In genomic region chr15:101200181-101200580, GRCh38 we compare ENCODE assay signal across 9 cellular contexts. TPM values are rescaled to one million over a fixed set of nuclear protein-coding genes. Genes with fewer than 3 reads are reported as not detected.
A peak's percentile ranks its signal among the peaks of the same experiment; 100 is the strongest.
DNase-seq lines count a peak whose midpoint lies in the region; ATAC-seq and TF ChIP-seq lines count a peak whose summit lies in the region.
"Had no signal": no experiment of that assay in that cellular context is flagged by ENCODE, and none has a peak within 500 bp of the region (broad histone marks: within the 10 kb centered on the region; RNA-seq: fewer than 3 reads in every experiment).

No MANE protein-coding gene starts in this region.

- ATAC-seq in GM21717 (IDR thresholded peaks at IDR 0.05; ENCODE audit: unreplicated experiment), result no peak

- H3K36me3 Mint-ChIP-seq in CD8-positive, alpha-beta memory T cell, result peaks cover 0 to 1% (median 0%) of the 10 kb centered on the region in 3 donors
- H3K36me3 Mint-ChIP-seq in dendritic cell treated with granulocyte-macrophage colony-stimulating factor and Interleukin-4, amounts not matched to agents 40 ng/mL and 50 ng/mL, for 4 days (ENCODE audit: low read depth), result no peaks in the 10 kb centered on the region

- H3K27ac Mint-ChIP-seq in CD8-positive, alpha-beta memory T cell, result peak overlapping the region in 7 of 8 donors; percentile 45 to 82 (median 62)
- peak overlapping the region; percentile 73 for H3K27ac Mint-ChIP-seq in dendritic cell treated with granulocyte-macrophage colony-stimulating factor and Interleukin-4, amounts not matched to agents 40 ng/mL and 50 ng/mL, for 4 days

- CTCF ChIA-PET in CD8-positive, alpha-beta memory T cell (lab: Charles Lee), result no interaction called here

- H3K4me3 Mint-ChIP-seq in CD8-positive, alpha-beta memory T cell, result peak overlapping the region in 6 of 7 donors; percentile 39 to 87 (median 59)
- no peak overlapping the region for H3K4me3 Mint-ChIP-seq in dendritic cell treated with granulocyte-macrophage colony-stimulating factor and Interleukin-4, amounts not matched to agents 40 ng/mL and 50 ng/mL, for 4 days

- no peak for TF ChIP-seq CTCF in OCI-LY3 (IDR thresholded peaks at IDR 0.05; ENCODE audit: low read depth, low read length)

- H3K9ac ChIP-seq in OCI-LY3 (ENCODE audit: low read length) (no peak overlapping the region), rectal smooth muscle tissue (ENCODE audit: low read length) (no peak overlapping the region)

- peaks cover 0 to 2% of the 10 kb centered on the region in 2 donors for H3K27me3 Mint-ChIP-seq in CD8-positive, alpha-beta memory T cell
- no peaks in the 10 kb centered on the region for H3K27me3 Mint-ChIP-seq in dendritic cell treated with granulocyte-macrophage colony-stimulating factor and Interleukin-4, amounts not matched to agents 40 ng/mL and 50 ng/mL, for 4 days

- H3K9me3 ChIP-seq in CD8-positive, alpha-beta memory T cell (ENCODE audit: low read length), result no peaks in the 10 kb centered on the region
- H3K9me3 ChIP-seq in OCI-LY3 (ENCODE audit: insufficient read depth, low read length), result no peaks in the 10 kb centered on the region

- H3K36me3 ChIP-seq in CD8-positive, alpha-beta memory T cell (ENCODE audit: insufficient read depth, low read length), result no peaks in the 10 kb centered on the region
- H3K36me3 ChIP-seq in OCI-LY3 (replicated peaks; ENCODE audit: low read depth, low read length) (no peaks in the 10 kb centered on the region), rectal smooth muscle tissue (ENCODE audit: control insufficient read depth, insufficient read depth, low read length) (no peaks in the 10 kb centered on the region)

- no peak overlapping the region for H2AFZ ChIP-seq in OCI-LY3 (ENCODE audit: low read depth, low read length)

- H3K4me1 ChIP-seq in CD8-positive, alpha-beta memory T cell (ENCODE audit: insufficient read depth, low read length), result peaks cover 43% of the 10 kb centered on the region
- H3K4me1 ChIP-seq in OCI-LY3 (ENCODE audit: low read length) (peaks cover 21% of the 10 kb centered on the region), rectal smooth muscle tissue (ENCODE audit: control insufficient read depth, insufficient read depth, low read length) (peaks cover 6% of the 10 kb centered on the region)

- no peaks in the 10 kb centered on the region for H3K27me3 ChIP-seq in CD8-positive, alpha-beta memory T cell (ENCODE audit: insufficient read depth, low read length, poor library complexity, severe bottlenecking)
- H3K27me3 ChIP-seq in OCI-LY3 (ENCODE audit: low read depth, low read length) (no peaks in the 10 kb centered on the region), rectal smooth muscle tissue (ENCODE audit: control insufficient read depth, insufficient read depth, low read length) (no peaks in the 10 kb centered on the region)

- peaks cover 67 to 90% (median 83%) of the 10 kb centered on the region in 3 donors for H3K4me1 Mint-ChIP-seq in CD8-positive, alpha-beta memory T cell
- H3K4me1 Mint-ChIP-seq in dendritic cell treated with granulocyte-macrophage colony-stimulating factor and Interleukin-4, amounts not matched to agents 40 ng/mL and 50 ng/mL, for 4 days (ENCODE audit: low read depth), result peaks cover 66% of the 10 kb centered on the region

- peaks cover 56% of the 10 kb centered on the region for H4K20me1 ChIP-seq in OCI-LY3 (ENCODE audit: insufficient read depth, low read length)

- H3K27ac ChIP-seq in CD8-positive, alpha-beta memory T cell (ENCODE audit: low read depth, low read length), result no peak overlapping the region
- H3K27ac ChIP-seq in OCI-LY3 (ENCODE audit: low read length), result peak overlapping the region; percentile 5; the same call in 1 of the 2 replicates
- H3K27ac ChIP-seq in rectal smooth muscle tissue (ENCODE audit: low read depth, low read length), result peak overlapping the region; percentile 9

- POLR2A ChIA-PET in CD8-positive, alpha-beta memory T cell (lab: Charles Lee), result no interaction called here

- peak overlapping the region; percentile 62 for H3K4me2 ChIP-seq in OCI-LY3 (ENCODE audit: low read length)

- H3K4me3 ChIP-seq in CD8-positive, alpha-beta memory T cell (ENCODE audit: low read length), result no peak overlapping the region
- H3K4me3 ChIP-seq in OCI-LY3 (ENCODE audit: low read length) (peak overlapping the region; percentile 43), rectal smooth muscle tissue (ENCODE audit: low read length) (no peak overlapping the region)

- peaks cover 23% of the 10 kb centered on the region for H3K79me2 ChIP-seq in OCI-LY3 (ENCODE audit: low read length)

- DNase-seq in CD8-positive, alpha-beta memory T cell, result no peak
- DNase-seq in activated CD4-positive, CD25-positive, alpha-beta regulatory T cell (lab: John Stamatoyannopoulos, UW), result no peak
- DNase-seq in HPDE6-E6E7 (ENCODE audit: extremely low spot score) (no peak), NCI-H1105 (lab: John Stamatoyannopoulos, UW) (no peak)
- DNase-seq: retina had no signal

- H3K9me3 Mint-ChIP-seq in CD8-positive, alpha-beta memory T cell, result no peaks in the 10 kb centered on the region
- no peaks in the 10 kb centered on the region for H3K9me3 Mint-ChIP-seq in dendritic cell treated with granulocyte-macrophage colony-stimulating factor and Interleukin-4, amounts not matched to agents 40 ng/mL and 50 ng/mL, for 4 days

- intact Hi-C loops in dendritic cell treated with granulocyte-macrophage colony-stimulating factor and Interleukin-4, amounts not matched to agents 40 ng/mL and 50 ng/mL, for 4 days (cut with micrococcal nuclease), result no loop called here

RNA-seq across cellular contexts. Expression of gene CHSY1, which starts 51.7 kb away (rescaled TPM):
- total RNA-seq in CD8-positive, alpha-beta memory T cell, result 10 to 100 TPM; 49.4 to 49.7 TPM
- polyA plus RNA-seq in CD8-positive, alpha-beta memory T cell, result 3.6 TPM
